19 cellular contexts compared by ENCODE assay signal in genomic region chr1:5878938-5879337, GRCh38.
"Had no signal": no experiment of that assay in that cellular context is flagged by ENCODE, and none has a peak within 500 bp of the region (broad histone marks: within the 10 kb centered on the region; RNA-seq: fewer than 3 reads in every experiment).

No MANE protein-coding gene starts in this region.

- H3K36me3 ChIP-seq: ovary had no signal

- H3K27ac ChIP-seq: epithelial cell of prostate, esophagus muscularis mucosa, gastroesophageal sphincter, hepatocyte, ovary, right atrium auricular region, sigmoid colon, skin epidermis, suprapubic skin, thyroid gland had no signal

- DNase-seq: effector memory CD8-positive, alpha-beta T cell; left colon; mammary epithelial cell; naive thymus-derived CD4-positive, alpha-beta T cell; ovary; sigmoid colon; stimulated activated CD4-positive, alpha-beta T cell treated with anti-CD3 and anti-CD28 coated beads, Interleukin-2, amount 100 ng/mL, for 24 hours; stimulated activated CD4-positive, alpha-beta T cell treated with anti-CD3 and anti-CD28 coated beads, Interleukin-4, amount 100 ng/mL, for 4 hours; stimulated activated naive CD4-positive, alpha-beta T cell; thyroid gland had no signal

- H3K27me3 Mint-ChIP-seq: dendritic cell treated with granulocyte-macrophage colony-stimulating factor and Interleukin-4, amounts not matched to agents 40 ng/mL and 50 ng/mL, for 4 days; effector memory CD8-positive, alpha-beta T cell; naive thymus-derived CD4-positive, alpha-beta T cell; type B pancreatic cell had no signal

- H3K4me1 ChIP-seq: esophagus muscularis mucosa, gastroesophageal sphincter, sigmoid colon, suprapubic skin, thyroid gland had no signal

- H3K9me3 ChIP-seq: ovary, suprapubic skin, thyroid gland had no signal

- ATAC-seq: effector memory CD8-positive, alpha-beta T cell; gastroesophageal sphincter; left colon; naive thymus-derived CD4-positive, alpha-beta T cell had no signal

- H3K4me3 Mint-ChIP-seq: dendritic cell treated with granulocyte-macrophage colony-stimulating factor and Interleukin-4, amounts not matched to agents 40 ng/mL and 50 ng/mL, for 4 days; effector memory CD8-positive, alpha-beta T cell; naive thymus-derived CD4-positive, alpha-beta T cell; type B pancreatic cell had no signal

- H3K4me3 ChIP-seq: esophagus muscularis mucosa, gastroesophageal sphincter, hepatocyte, ovary, right atrium auricular region, sigmoid colon, skin epidermis, suprapubic skin, thyroid gland had no signal

- H3K9me3 Mint-ChIP-seq: effector memory CD8-positive, alpha-beta T cell had no signal

- H3K27me3 ChIP-seq: esophagus muscularis mucosa, gastroesophageal sphincter, hepatocyte, ovary, right atrium auricular region, sigmoid colon, suprapubic skin, thyroid gland had no signal

- H3K27ac Mint-ChIP-seq: dendritic cell treated with granulocyte-macrophage colony-stimulating factor and Interleukin-4, amounts not matched to agents 40 ng/mL and 50 ng/mL, for 4 days; effector memory CD8-positive, alpha-beta T cell; naive thymus-derived CD4-positive, alpha-beta T cell; type B pancreatic cell had no signal
